In the genomic region with DNA sequence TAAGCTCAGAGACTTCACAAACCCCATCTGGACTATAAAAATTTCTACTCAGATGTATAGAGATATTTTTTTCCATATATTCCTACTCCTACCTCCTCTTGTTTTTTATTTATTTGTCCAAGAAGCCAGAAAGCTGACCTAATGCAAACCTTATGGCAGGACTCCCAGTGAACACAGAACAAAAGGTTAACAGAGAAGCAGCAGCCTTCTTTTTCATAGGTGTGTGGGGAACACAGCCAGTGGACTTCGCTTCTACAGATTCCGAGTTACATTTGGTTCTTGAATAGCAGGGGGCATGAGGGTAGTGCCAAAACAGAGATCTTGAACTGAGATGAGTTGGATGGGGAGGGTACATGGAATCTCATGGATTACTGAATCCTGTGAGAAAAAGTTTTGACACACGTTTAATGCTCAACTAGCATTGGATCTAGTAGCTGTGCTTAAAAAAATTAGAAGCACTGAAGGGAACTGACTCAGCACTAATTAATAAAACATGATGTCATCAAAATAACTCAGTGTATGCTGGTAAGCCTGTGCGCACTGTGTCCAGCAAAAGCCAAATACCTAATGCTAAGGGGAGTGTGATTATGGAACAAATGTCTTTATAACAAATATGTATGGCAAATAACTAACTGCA, we compare ENCODE assay signal across 19 cellular contexts.
"Had no signal": no experiment of that assay in that cellular context is flagged by ENCODE, and none has a peak within 500 bp of the region (broad histone marks: within the 10 kb centered on the region; RNA-seq: fewer than 3 reads in every experiment).

No MANE protein-coding gene starts in this region.

- DNase-seq: activated CD4-positive, alpha-beta T cell treated with anti-CD3 and anti-CD28 coated beads, Interleukin-2, amount 50 U/mL, for 1 hour; activated CD8-positive, alpha-beta memory T cell treated with anti-CD3 and anti-CD28 coated beads for 24 hours; activated gamma-delta T cell treated with Interleukin-2 at 50 U/mL for 16 hours; activated naive CD8-positive, alpha-beta T cell treated with anti-CD3 and anti-CD28 coated beads for 36 hours; amygdala; central memory CD4-positive, alpha-beta T cell; cortex of kidney; effector CD8-positive, alpha-beta T cell; foreskin melanocyte; naive thymus-derived CD8-positive, alpha-beta T cell; nucleus accumbens; right cardiac atrium; small intestine; stimulated activated CD4-positive, alpha-beta T cell treated with anti-CD3 and anti-CD28 coated beads, Interleukin-4, amount 100 ng/mL, for 24 hours; stimulated activated naive CD4-positive, alpha-beta T cell had no signal

- H3K4me3 ChIP-seq: lung, tibial nerve had no signal

- H3K4me3 Mint-ChIP-seq: activated naive CD8-positive, alpha-beta T cell treated with anti-CD3 and anti-CD28 coated beads for 36 hours; brain; naive thymus-derived CD8-positive, alpha-beta T cell had no signal

- H3K4me1 Mint-ChIP-seq: activated naive CD8-positive, alpha-beta T cell treated with anti-CD3 and anti-CD28 coated beads for 36 hours; naive thymus-derived CD8-positive, alpha-beta T cell had no signal

- H3K36me3 ChIP-seq: tibial nerve had no signal

- H3K27me3 ChIP-seq: tibial nerve had no signal

- H3K9me3 Mint-ChIP-seq: activated naive CD8-positive, alpha-beta T cell treated with anti-CD3 and anti-CD28 coated beads for 36 hours had no signal

- FAIRE-seq: endothelial cell of umbilical vein, small intestine had no signal

- H3K27ac Mint-ChIP-seq: activated naive CD8-positive, alpha-beta T cell treated with anti-CD3 and anti-CD28 coated beads for 36 hours; naive thymus-derived CD8-positive, alpha-beta T cell had no signal

- H3K36me3 Mint-ChIP-seq: activated naive CD8-positive, alpha-beta T cell treated with anti-CD3 and anti-CD28 coated beads for 36 hours; naive thymus-derived CD8-positive, alpha-beta T cell had no signal

- H3K4me1 ChIP-seq: tibial nerve had no signal

- H3K27me3 Mint-ChIP-seq: activated naive CD8-positive, alpha-beta T cell treated with anti-CD3 and anti-CD28 coated beads for 36 hours; naive thymus-derived CD8-positive, alpha-beta T cell had no signal

- H3K27ac ChIP-seq: tibial nerve had no signal

- ATAC-seq: naive thymus-derived CD8-positive, alpha-beta T cell; right cardiac atrium had no signal
